Comparison of ENCODE assay signal across 8 cellular contexts in genomic region chr3:120742198-120743080, GRCh38. TPM values are rescaled to one million over a fixed set of nuclear protein-coding genes. Genes with fewer than 3 reads are reported as not detected.
DNase-seq lines count a peak whose midpoint lies in the region; TF ChIP-seq lines count a peak whose summit lies in the region.

GTF2E1 (plus strand) TSS chr3:120742744; CDS start chr3:120750553, 7,809 bp downstream.
RABL3 (minus strand) TSS chr3:120742516; CDS start chr3:120742507, 9 bp downstream.

- H3K9ac ChIP-seq in H9 (ENCODE audit: extremely low read depth, insufficient read length, low read length): peak within 1 kb of the TSS; percentile 99

- no peak within 1 kb of the TSS for H4K91ac ChIP-seq in H9 (ENCODE audit: insufficient read length, low read depth, low read length)

- peaks cover 30% of the 10 kb centered on the region; the same call in 1 of the 2 replicates for H3K79me2 ChIP-seq in H9 (ENCODE audit: insufficient read depth, low read length)

- H4K20me1 ChIP-seq in H9 (ENCODE audit: control insufficient read depth, insufficient read depth, insufficient read length): no peaks in the 10 kb centered on the region

- no peak within 1 kb of the TSS for H4K8ac ChIP-seq in H9 (replicated peaks; ENCODE audit: insufficient read length, low read depth, low read length)

- H3K4me3 ChIP-seq in MG63: peak within 1 kb of the TSS; percentile 95
- peak within 1 kb of the TSS; percentile 100 for H3K4me3 ChIP-seq in fibroblast of the aortic adventitia (ENCODE audit: low read depth, low read length)

- H3K4me1 Mint-ChIP-seq in H9 (peaks cover 24 to 27% of the 10 kb centered on the region in 2 experiments), nephron (peaks cover 29% of the 10 kb centered on the region)
- peaks cover 35% of the 10 kb centered on the region for H3K4me1 Mint-ChIP-seq in stimulated activated naive CD8-positive, alpha-beta T cell treated with anti-CD3 and anti-CD28 coated beads, Interleukin-15, Interleukin-2, amounts not matched to agents 100 ng/mL and 50 ng/mL, for 24 hours (ENCODE audit: low read depth)

- H2AFZ ChIP-seq in H9 (ENCODE audit: low read length): no peak within 1 kb of the TSS

- no CpG with 5 or more reads among the region's 52 CpGs for WGBS in H9 (ENCODE audit: extremely low coverage, insufficient read length, low lambda C conversion rate)

- no peak for TF ChIP-seq CTCF in H9 (conservative IDR thresholded peaks at IDR 0.05)
- TF ChIP-seq CTCF in fibroblast of the aortic adventitia (IDR thresholded peaks at IDR 0.05; ENCODE audit: insufficient read depth, low read length): no peak
- no peak for TF ChIP-seq CTCF in nephron (IDR thresholded peaks at IDR 0.05; ENCODE audit: unreplicated experiment in 3 of 3)

- H2BK12ac ChIP-seq in H9 (ENCODE audit: insufficient read length, low read depth, low read length): no peak within 1 kb of the TSS

- H2BK15ac ChIP-seq in H9 (ENCODE audit: low read depth, low read length): no peak within 1 kb of the TSS

- H3K4me3 Mint-ChIP-seq in H9 (peak within 1 kb of the TSS; percentile 86 to 96), nephron (peak within 1 kb of the TSS; percentile 93 to 94 (median 94))
- H3K4me3 Mint-ChIP-seq in stimulated activated naive CD8-positive, alpha-beta T cell treated with anti-CD3 and anti-CD28 coated beads, Interleukin-15, Interleukin-2, amounts not matched to agents 100 ng/mL and 50 ng/mL, for 24 hours: peak within 1 kb of the TSS; percentile 88

- H3K9me3 ChIP-seq in H9 (ENCODE audit: control insufficient read depth, low read depth, low read length) (no peaks in the 10 kb centered on the region), MG63 (peaks cover 22% of the 10 kb centered on the region)

- no peaks in the 10 kb centered on the region for H3K4me1 ChIP-seq in H9 (ENCODE audit: insufficient read depth, low read length)

- H3T11ph ChIP-seq in H9 (ENCODE audit: low read length): no peak within 1 kb of the TSS

- H3K27me3 Mint-ChIP-seq in H9 (ENCODE audit: low read depth) (no peaks in the 10 kb centered on the region), nephron (ENCODE audit: low read depth) (no peaks in the 10 kb centered on the region)
- no peaks in the 10 kb centered on the region for H3K27me3 Mint-ChIP-seq in stimulated activated naive CD8-positive, alpha-beta T cell treated with anti-CD3 and anti-CD28 coated beads, Interleukin-15, Interleukin-2, amounts not matched to agents 100 ng/mL and 50 ng/mL, for 24 hours

- peak within 1 kb of the TSS; percentile 92 for H3K18ac ChIP-seq in H9 (ENCODE audit: insufficient read length, low read depth, low read length)

- peaks cover 27% of the 10 kb centered on the region for H3K36me3 ChIP-seq in MG63

- H3K14ac ChIP-seq in H9 (ENCODE audit: insufficient read depth, low read length): peak within 1 kb of the TSS; percentile 94

- H3K56ac ChIP-seq in H9 (ENCODE audit: insufficient read length, low read depth, low read length): peak within 1 kb of the TSS; percentile 3

- DNase-seq in ELR (ENCODE audit: low read depth): peak; percentile 100
- DNase-seq in H9: peak; percentile 99
- DNase-seq in MG63: peak; percentile 98
- DNase-seq in SHP77 treated with DMSO at 0.1 percent for 48 hours (lab: John Stamatoyannopoulos, UW): peak; percentile 98
- DNase-seq in activated effector memory CD4-positive, alpha-beta T cell treated with anti-CD3 and anti-CD28 coated beads, Interleukin-2, amount 50 U/mL, for 16 hours: peak; percentile 99
- peak; percentile 100 for DNase-seq in fibroblast of the aortic adventitia (ENCODE audit: low read depth)

- H3K27ac Mint-ChIP-seq in H9 (peak within 1 kb of the TSS; percentile 99 to 100 (median 99)), nephron (peak within 1 kb of the TSS; percentile 77 to 88 (median 88))
- peak within 1 kb of the TSS; percentile 83 for H3K27ac Mint-ChIP-seq in stimulated activated naive CD8-positive, alpha-beta T cell treated with anti-CD3 and anti-CD28 coated beads, Interleukin-15, Interleukin-2, amounts not matched to agents 100 ng/mL and 50 ng/mL, for 24 hours

- H3K27me3 ChIP-seq in H9 (ENCODE audit: insufficient read depth, low read length): no peaks in the 10 kb centered on the region
- no peaks in the 10 kb centered on the region for H3K27me3 ChIP-seq in MG63

- peak within 1 kb of the TSS; percentile 98 for H3K4me2 ChIP-seq in H9 (ENCODE audit: insufficient read depth, insufficient read length, low read length)

- peak within 1 kb of the TSS; percentile 69 for H2BK5ac ChIP-seq in H9 (ENCODE audit: insufficient read length, low read length)

- no peak within 1 kb of the TSS for H4K5ac ChIP-seq in H9 (ENCODE audit: insufficient read length, low read depth, low read length)

- peaks cover 9% of the 10 kb centered on the region for H3K79me1 ChIP-seq in H9 (ENCODE audit: insufficient read depth, low read depth, low read length, poor library complexity, severe bottlenecking)

- H3K23me2 ChIP-seq in H9 (ENCODE audit: insufficient read length, low read depth, low read length, poor library complexity, severe bottlenecking): peaks cover 9% of the 10 kb centered on the region

- no peak within 1 kb of the TSS for H3K4ac ChIP-seq in H9 (ENCODE audit: low read depth, low read length)

- H2AK5ac ChIP-seq in H9 (ENCODE audit: insufficient read length, low read length): no peak within 1 kb of the TSS

- H3K9me3 Mint-ChIP-seq in H9 (peaks cover 18 to 22% of the 10 kb centered on the region in 2 experiments), nephron (peaks cover 12% of the 10 kb centered on the region)
- H3K9me3 Mint-ChIP-seq in stimulated activated naive CD8-positive, alpha-beta T cell treated with anti-CD3 and anti-CD28 coated beads, Interleukin-15, Interleukin-2, amounts not matched to agents 100 ng/mL and 50 ng/mL, for 24 hours: no peaks in the 10 kb centered on the region

- H2BK20ac ChIP-seq in H9 (ENCODE audit: low read depth, low read length, poor library complexity, severe bottlenecking): no peak within 1 kb of the TSS

- no peak within 1 kb of the TSS for H2BK120ac ChIP-seq in H9 (ENCODE audit: low read depth, low read length, poor library complexity, severe bottlenecking)

- no peak within 1 kb of the TSS for H3K23ac ChIP-seq in H9 (ENCODE audit: insufficient read length, low read depth, low read length)

- peak within 1 kb of the TSS; percentile 55 for H3K27ac ChIP-seq in H9 (ENCODE audit: insufficient read length, low read depth, low read length)

- H3K36me3 Mint-ChIP-seq in H9 (ENCODE audit: insufficient read depth in 1 of 3, low read depth in 3 of 3): peaks cover 37 to 41% (median 38%) of the 10 kb centered on the region in 3 experiments
- peaks cover 22% of the 10 kb centered on the region for H3K36me3 Mint-ChIP-seq in nephron (ENCODE audit: low read depth)
- peaks cover 12% of the 10 kb centered on the region for H3K36me3 Mint-ChIP-seq in stimulated activated naive CD8-positive, alpha-beta T cell treated with anti-CD3 and anti-CD28 coated beads, Interleukin-15, Interleukin-2, amounts not matched to agents 100 ng/mL and 50 ng/mL, for 24 hours (ENCODE audit: low read depth)

RNA-seq across cellular contexts. Expression of gene GTF2E1, which starts in this region (rescaled TPM):
- total RNA-seq in H9 (2021): 88.8 and 92.0 TPM in 2 replicates
- 13.1 and 16.5 TPM in 2 replicates for total RNA-seq in MG63 (2014; rRNA removed; shearing (Covaris generic); ENCODE audit: low replicate concordance)
- 15.5 and 16.9 TPM in 2 replicates for total RNA-seq in fibroblast of the aortic adventitia (ENCODE audit: low replicate concordance)

RNA-seq across cellular contexts. Expression of gene RABL3, which starts in this region (rescaled TPM):
- total RNA-seq in H9 (2021): 26.7 and 27.0 TPM in 2 replicates
- total RNA-seq in MG63 (2014; rRNA removed; shearing (Covaris generic); ENCODE audit: low replicate concordance): 10.3 and 11.1 TPM in 2 replicates
- 10.0 and 18.3 TPM in 2 replicates for total RNA-seq in fibroblast of the aortic adventitia (ENCODE audit: low replicate concordance)

Comparison
In these comparisons a context has a peak if more than half of its experiments do, and no peak if none do; other contexts are left out.
1. Peak in every context shown above with its lines: DNase-seq, H3K4me3 ChIP-seq and H3K27ac ChIP-seq.